ENCODE assay signal across 24 cellular contexts in the genomic region with DNA sequence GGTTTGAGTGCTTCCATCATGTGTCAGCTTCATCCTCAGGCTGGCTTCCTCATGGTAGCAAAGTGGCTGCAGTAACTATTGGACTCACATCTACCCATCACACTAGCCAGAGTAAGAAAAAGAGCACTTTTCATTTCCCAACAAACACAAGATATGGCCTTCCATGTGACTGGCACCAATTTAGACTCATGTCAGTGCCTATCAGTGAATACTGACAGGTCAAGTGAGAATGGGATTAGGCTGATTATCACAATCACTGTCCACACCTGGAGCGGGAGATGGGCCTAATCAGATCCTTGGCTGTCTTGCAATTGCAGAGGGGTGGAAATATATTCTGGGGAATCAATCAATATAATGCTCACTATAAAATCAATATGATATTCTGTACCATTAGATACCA. TPM values are rescaled to one million over a fixed set of nuclear protein-coding genes. Genes with fewer than 3 reads are reported as not detected.
DNase-seq lines count a peak whose midpoint lies in the region; ATAC-seq, FAIRE-seq and TF ChIP-seq lines count a peak whose summit lies in the region.
"Had no signal": no experiment of that assay in that cellular context is flagged by ENCODE, and none has a peak within 500 bp of the region (broad histone marks: within the 10 kb centered on the region; RNA-seq: fewer than 3 reads in every experiment).

No MANE protein-coding gene starts in this region.

- no peak overlapping the region for H4K8ac ChIP-seq in H1 (ENCODE audit: extremely low read depth, insufficient read depth, low read length)

- H3K56ac ChIP-seq in H1 (replicated peaks; ENCODE audit: insufficient read length, low read depth, low read length) = peak overlapping the region; percentile 12

- CTCF ChIA-PET in CD4-positive, alpha-beta T cell (lab: Charles Lee) = interaction anchor here (0.6 kb wide), 1 partner anchor 43 kb away, joined by 3 read pairs; no protein-coding TSS in a partner anchor
- CTCF ChIA-PET in H1 (lab: Charles Lee; ENCODE audit: partially characterized antibody) = interaction anchor here (0.6 to 1.3 kb wide), 2 partner anchors 61 to 103 kb away, joined by 4 to 5 read pairs; no protein-coding TSS in a partner anchor

- H4K5ac ChIP-seq in H1 (ENCODE audit: insufficient read length, low read depth, low read length) = no peak overlapping the region

- H3K27me3 ChIP-seq in CD4-positive, alpha-beta T cell (ENCODE audit: control insufficient read depth, insufficient read depth, low read length) = no peaks in the 10 kb centered on the region
- no peaks in the 10 kb centered on the region for H3K27me3 ChIP-seq in OCI-LY3 (ENCODE audit: low read depth, low read length)
- no peaks in the 10 kb centered on the region for H3K27me3 ChIP-seq in H1 (replicated peaks in 1 of 4; ENCODE audit: control insufficient read depth in 3 of 4, extremely low read depth in 1 of 4, insufficient read depth in 3 of 4, low read length in 3 of 4)
- H3K27me3 ChIP-seq: brain microvascular endothelial cell, esophagus muscularis mucosa, ovary, suprapubic skin had no signal

- H3K4me1 ChIP-seq in OCI-LY3 (ENCODE audit: low read length) (peaks cover 60% of the 10 kb centered on the region), H1 (replicated peaks in 1 of 4; ENCODE audit: control insufficient read depth in 3 of 4, insufficient read depth in 4 of 4, low read length in 3 of 4) (peaks cover 0 to 5% (median 4%) of the 10 kb centered on the region in 4 experiments; a peak in 4 of 7 replicates)

- no peak overlapping the region for H2BK5ac ChIP-seq in H1 (ENCODE audit: low read depth, low read length)

- H3K9me3 ChIP-seq in CD4-positive, alpha-beta T cell (ENCODE audit: control insufficient read depth, low read length) = no peaks in the 10 kb centered on the region
- H3K9me3 ChIP-seq in OCI-LY3 (ENCODE audit: insufficient read depth, low read length) (no peaks in the 10 kb centered on the region), H1 (ENCODE audit: insufficient read depth in 2 of 2, low read depth in 1 of 2, low read length in 1 of 2) (no peaks in the 10 kb centered on the region)
- H3K9me3 ChIP-seq: esophagus muscularis mucosa, ovary, suprapubic skin had no signal

- TF ChIP-seq RAD21 in H1 (IDR thresholded peaks at IDR 0.05 in 1 of 2, conservative IDR thresholded peaks at IDR 0.05 in 1 of 2; ENCODE audit: low read depth in 2 of 2, low read length in 2 of 2) = no peak

- no peak overlapping the region for H2AFZ ChIP-seq in OCI-LY3 (ENCODE audit: low read depth, low read length)
- H2AFZ ChIP-seq in H1 (ENCODE audit: low read length) = no peak overlapping the region
- H2AFZ ChIP-seq: GM23338 had no signal

- H3K27ac Mint-ChIP-seq in T-helper 2 cell treated with Interferon-gamma antibody and Interleukin-4, amounts not matched to agents 5 μg/mL and 100 μg/mL, for 36 hours = peak overlapping the region; percentile 16
- peak overlapping the region; percentile 92 for H3K27ac Mint-ChIP-seq in CD4-positive, alpha-beta T cell
- H3K27ac Mint-ChIP-seq: activated naive CD4-positive, alpha-beta T cell treated with anti-CD3 and anti-CD28 coated beads for 36 hours; GM23338 had no signal

- H3K27me3 Mint-ChIP-seq in T-helper 2 cell treated with Interferon-gamma antibody and Interleukin-4, amounts not matched to agents 5 μg/mL and 100 μg/mL, for 36 hours (ENCODE audit: low read depth) = no peaks in the 10 kb centered on the region
- no peaks in the 10 kb centered on the region for H3K27me3 Mint-ChIP-seq in CD4-positive, alpha-beta T cell
- H3K27me3 Mint-ChIP-seq: CD4-positive, CD25-positive, alpha-beta regulatory T cell had no signal

- peaks cover 7% of the 10 kb centered on the region for H4K20me1 ChIP-seq in OCI-LY3 (ENCODE audit: insufficient read depth, low read length)
- H4K20me1 ChIP-seq in H1 (replicated peaks in 1 of 2; ENCODE audit: control insufficient read depth in 1 of 2, insufficient read depth in 2 of 2, low read length in 2 of 2) = no peaks in the 10 kb centered on the region

- no peak overlapping the region for H2BK120ac ChIP-seq in H1 (replicated peaks; ENCODE audit: low read depth, low read length)

- H3K4me3 ChIP-seq in OCI-LY3 (ENCODE audit: low read length) (peak overlapping the region; percentile 41; the same call in 1 of the 2 replicates), H1 (ENCODE audit: extremely low read depth in 1 of 4, insufficient read depth in 2 of 4, low read depth in 3 of 4, low read length in 4 of 4) (no peak overlapping the region)
- H3K4me3 ChIP-seq: esophagus muscularis mucosa, GM23338, ovary, suprapubic skin had no signal

- peaks cover 19% of the 10 kb centered on the region for H3K79me2 ChIP-seq in OCI-LY3 (ENCODE audit: low read length)
- H3K79me2 ChIP-seq in H1 (ENCODE audit: control insufficient read depth in 1 of 2, insufficient read depth in 2 of 2, low read length in 2 of 2) = no peaks in the 10 kb centered on the region

- H3K4me1 Mint-ChIP-seq in T-helper 2 cell treated with Interferon-gamma antibody and Interleukin-4, amounts not matched to agents 5 μg/mL and 100 μg/mL, for 36 hours (ENCODE audit: low read depth) = peaks cover 59% of the 10 kb centered on the region
- peaks cover 56% of the 10 kb centered on the region for H3K4me1 Mint-ChIP-seq in CD4-positive, alpha-beta T cell (ENCODE audit: low read depth)

- no peak overlapping the region for H3K14ac ChIP-seq in H1 (ENCODE audit: insufficient read length)

- TF ChIP-seq POLR2A in H1 (IDR thresholded peaks at IDR 0.05; ENCODE audit: control extremely low read depth in 1 of 2, low read depth in 2 of 2, low read length in 2 of 2) = no peak

- DNase-seq in T-helper 2 cell treated with Interferon-gamma antibody and Interleukin-4, amounts not matched to agents 5 μg/mL and 100 μg/mL, for 36 hours (ENCODE audit: low spot score) = no peak
- no peak for DNase-seq in T-helper 2 cell
- no peak for DNase-seq in CD4-positive, alpha-beta T cell
- no peak for DNase-seq in H1 (ENCODE audit: low read depth in 1 of 2, low spot score in 2 of 2)
- no peak for DNase-seq in activated CD4-positive, CD25-positive, alpha-beta regulatory T cell treated with anti-CD3 and anti-CD28 coated beads, Interleukin-2, amount 50 U/mL, for 72 hours
- no peak for DNase-seq in NCI-H2196 (lab: John Stamatoyannopoulos, UW; ENCODE audit: unreplicated experiment)
- DNase-seq in stimulated activated naive CD4-positive, alpha-beta T cell (lab: John Stamatoyannopoulos, UW) = no peak
- DNase-seq: activated CD4-positive, alpha-beta T cell treated with anti-CD3 and anti-CD28 coated beads for 1 hour; activated T-cell treated with anti-CD3 and anti-CD28 coated beads, Interleukin-2, amount 50 U/mL, for 48 hours; amygdala; brain microvascular endothelial cell; DMS 273 treated with DMSO at 0.1 percent for 48 hours; foreskin fibroblast; MV-4-11; NCI-H1436; ovary had no signal

- 95% methylated on average over 1 of the region's 1 CpG; no CpG with 5 or more reads in 1 of the 2 experiments for WGBS in H1 (ENCODE audit: extremely low coverage in 1 of 2, insufficient coverage in 1 of 2, insufficient read length in 1 of 2, insufficient replicate concordance in 2 of 2, low coverage in 1 of 2, low lambda C conversion rate in 2 of 2, missing lambda C conversion rate in 1 of 2), 2 experiments

- no peak overlapping the region for H3K4ac ChIP-seq in H1 (replicated peaks; ENCODE audit: insufficient read length, low read depth, low read length)

- TF ChIP-seq CTCF in CD4-positive, alpha-beta T cell (IDR thresholded peaks at IDR 0.05) = no peak
- TF ChIP-seq CTCF in OCI-LY3 (IDR thresholded peaks at IDR 0.05; ENCODE audit: low read depth, low read length) (no peak), H1 (IDR thresholded peaks at IDR 0.05; ENCODE audit: control extremely low read depth in 1 of 3, insufficient read depth in 1 of 3, low read depth in 1 of 3, low read length in 3 of 3) (no peak)

- peak overlapping the region; percentile 92 for H3K4me2 ChIP-seq in OCI-LY3 (ENCODE audit: low read length)
- H3K4me2 ChIP-seq in H1 (ENCODE audit: insufficient read depth in 1 of 2, low read depth in 2 of 2, low read length in 2 of 2) = no peak overlapping the region
- H3K4me2 ChIP-seq: GM23338 had no signal

- POLR2A ChIA-PET in CD4-positive, alpha-beta T cell (lab: Charles Lee) = no interaction called here
- POLR2A ChIA-PET in H1 (lab: Charles Lee; ENCODE audit: partially characterized antibody) = interaction anchor here (0.8 to 0.9 kb wide), 2 partner anchors 134 to 288 kb away, joined by 3 read pairs; partner anchors contain the start of genes GAS5, RC3H1 and ZBTB37

- H3K23ac ChIP-seq in H1 (ENCODE audit: insufficient read length) = no peak overlapping the region

- H3K18ac ChIP-seq in H1 (ENCODE audit: extremely low read depth, low read length) = no peak overlapping the region

- H2BK15ac ChIP-seq in H1 (ENCODE audit: low read length) = no peak overlapping the region

- H3K9ac ChIP-seq in OCI-LY3 (ENCODE audit: low read length) (peak overlapping the region; percentile 13; the same call in 1 of the 2 replicates), H1 (replicated peaks in 1 of 4; ENCODE audit: extremely low read depth in 1 of 4, low read depth in 3 of 4, low read length in 3 of 4) (no peak overlapping the region)

- H3K9me3 Mint-ChIP-seq in T-helper 2 cell treated with Interferon-gamma antibody and Interleukin-4, amounts not matched to agents 5 μg/mL and 100 μg/mL, for 36 hours = no peaks in the 10 kb centered on the region
- H3K9me3 Mint-ChIP-seq in CD4-positive, alpha-beta T cell = no peaks in the 10 kb centered on the region
- H3K9me3 Mint-ChIP-seq: activated naive CD4-positive, alpha-beta T cell treated with anti-CD3 and anti-CD28 coated beads for 36 hours; CD4-positive, CD25-positive, alpha-beta regulatory T cell; GM23338 had no signal

- H3K36me3 ChIP-seq in OCI-LY3 (replicated peaks; ENCODE audit: low read depth, low read length) (no peaks in the 10 kb centered on the region), H1 (ENCODE audit: control insufficient read depth in 2 of 4, insufficient read depth in 4 of 4, low read length in 3 of 4) (no peaks in the 10 kb centered on the region)
- H3K36me3 ChIP-seq: brain microvascular endothelial cell, esophagus muscularis mucosa, ovary, suprapubic skin had no signal

- no peak for FAIRE-seq in H1 (lab: Jason Lieb, UNC)
- FAIRE-seq: islet of Langerhans had no signal

- H2AK5ac ChIP-seq in H1 (ENCODE audit: low read depth, low read length) = no peak overlapping the region

- no peak overlapping the region for H2BK12ac ChIP-seq in H1 (ENCODE audit: low read depth, low read length)

- peaks cover 2% of the 10 kb centered on the region for H3K36me3 Mint-ChIP-seq in T-helper 2 cell treated with Interferon-gamma antibody and Interleukin-4, amounts not matched to agents 5 μg/mL and 100 μg/mL, for 36 hours (ENCODE audit: low read depth)
- peaks cover 11% of the 10 kb centered on the region for H3K36me3 Mint-ChIP-seq in CD4-positive, alpha-beta T cell (ENCODE audit: low read depth)
- H3K36me3 Mint-ChIP-seq: CD4-positive, CD25-positive, alpha-beta regulatory T cell had no signal

- no peak overlapping the region for H4K91ac ChIP-seq in H1 (replicated peaks; ENCODE audit: insufficient read length, low read length)

- H3K23me2 ChIP-seq in H1 (ENCODE audit: low read depth, low read length) = peaks cover 9% of the 10 kb centered on the region; the same call in 1 of the 2 replicates

- no peak for TF ChIP-seq EP300 in H1 (IDR thresholded peaks at IDR 0.05; ENCODE audit: borderline replicate concordance in 1 of 2, low read depth in 2 of 2, low read length in 2 of 2)

- no peaks in the 10 kb centered on the region for H3K79me1 ChIP-seq in H1 (ENCODE audit: low read depth, low read length)

- no peak overlapping the region for H2BK20ac ChIP-seq in H1 (ENCODE audit: low read length)

- intact Hi-C loops in CD4-positive, alpha-beta T cell (cut with DNase I, micrococcal nuclease) = loop anchor here in 1 of 2 experiments (2.0 to 10.0 kb wide), 4 partner anchors 134 to 846 kb away; partner anchors contain the start of genes CENPL, DARS2, KLHL20 and RC3H1

- H3K27ac ChIP-seq in CD4-positive, alpha-beta T cell (ENCODE audit: low read depth, low read length) = no peak overlapping the region
- peak overlapping the region; percentile 94 for H3K27ac ChIP-seq in OCI-LY3 (ENCODE audit: low read length)
- no peak overlapping the region for H3K27ac ChIP-seq in H1 (ENCODE audit: low read depth, low read length)
- H3K27ac ChIP-seq: brain microvascular endothelial cell, esophagus muscularis mucosa, ovary, suprapubic skin had no signal

- ATAC-seq in CD4-positive, alpha-beta T cell (ENCODE audit: poor library complexity) = no peak
- ATAC-seq: GM23338, left lobe of liver had no signal

- H3K4me3 Mint-ChIP-seq in T-helper 2 cell treated with Interferon-gamma antibody and Interleukin-4, amounts not matched to agents 5 μg/mL and 100 μg/mL, for 36 hours = no peak overlapping the region
- H3K4me3 Mint-ChIP-seq in CD4-positive, alpha-beta T cell = no peak overlapping the region
- H3K4me3 Mint-ChIP-seq: activated naive CD4-positive, alpha-beta T cell treated with anti-CD3 and anti-CD28 coated beads for 36 hours; GM23338 had no signal

RNA-seq across cellular contexts. Expression of gene RABGAP1L, which starts 2.9 kb away (rescaled TPM):
- total RNA-seq in CD4-positive, alpha-beta T cell = 10 to 100 TPM; 59.8 to 67.6 TPM
- 156 and 166 TPM in 2 replicates for total RNA-seq in H1 (2021; fragmentation: NEBNext Ultra II Directional; extraction: Animal tissue kit (Norgen Biotek cat#: 25700))
- 20.8 and 33.3 TPM in 2 replicates for polyA plus RNA-seq in H1 (2011; rRNA removed)
- polyA plus RNA-seq in H1 (2011; cell fraction: cytosol; rRNA removed) = 44.2 TPM
- polyA plus RNA-seq in H1 (2011; cell fraction: nucleus; rRNA removed) = 20.3 TPM
- polyA plus RNA-seq in H1 (2012, experiment 1 of 2) = 75.5 to 92.5 TPM (median 87.1 TPM) in 4 replicates
- polyA plus RNA-seq in H1 (2012, experiment 2 of 2) = 8.1 TPM
- 42.4 TPM for polyA plus RNA-seq in H1 (2013, experiment 1 of 2)
- 38.9 TPM for polyA plus RNA-seq in H1 (2013, experiment 2 of 2)
- 142 and 144 TPM in 2 replicates for polyA minus RNA-seq in H1 (2011; rRNA and poly(A)+ RNA removed)
- 62.2 TPM for polyA minus RNA-seq in H1 (2011; cell fraction: cytosol; rRNA and poly(A)+ RNA removed)
- 131 TPM for polyA minus RNA-seq in H1 (2011; cell fraction: nucleus; rRNA and poly(A)+ RNA removed)
